Comparison of ENCODE assay signal across 14 cellular contexts in genomic region chr17:47868134-47868533, GRCh38. TPM values are rescaled to one million over a fixed set of nuclear protein-coding genes. Genes with fewer than 3 reads are reported as not detected.
DNase-seq lines count a peak whose midpoint lies in the region; FAIRE-seq and TF ChIP-seq lines count a peak whose summit lies in the region.
"Had no signal": no experiment of that assay in that cellular context is flagged by ENCODE, and none has a peak within 500 bp of the region (broad histone marks: within the 10 kb centered on the region; RNA-seq: fewer than 3 reads in every experiment).

No MANE protein-coding gene starts in this region.

- peak; percentile 36 for FAIRE-seq in bronchial epithelial cell (lab: Jason Lieb, UNC)
- FAIRE-seq: D721Med, HepG2 had no signal

- no peaks in the 10 kb centered on the region for H3K36me3 ChIP-seq in bronchial epithelial cell (ENCODE audit: control insufficient read depth, insufficient read depth, low read length)

- H3K4me3 ChIP-seq in bronchial epithelial cell (ENCODE audit: low read depth, low read length) = no peak overlapping the region

- TF ChIP-seq CTCF in bronchial epithelial cell (IDR thresholded peaks at IDR 0.05; ENCODE audit: insufficient read depth, low read length, severe bottlenecking) = no peak

- DNase-seq in DMS79 treated with DMSO at 0.1 percent for 48 hours (lab: John Stamatoyannopoulos, UW) = peak; percentile 58
- DNase-seq in HEK293T (ENCODE audit: extremely low spot score) = no peak
- DNase-seq in bronchial epithelial cell (ENCODE audit: low read depth) = no peak
- no peak for DNase-seq in 8988T
- no peak for DNase-seq in NCI-H2227 treated with DMSO at 0.1 percent for 48 hours (lab: John Stamatoyannopoulos, UW)
- no peak for DNase-seq in activated CD4-positive, alpha-beta T cell treated with anti-CD3 and anti-CD28 coated beads for 4 hours
- no peak for DNase-seq in T-helper 2 cell
- DNase-seq: CD8-positive, alpha-beta T cell; COR-L47; DMS153; GF-D8; HCEC 1CT had no signal

- POLR2A ChIA-PET in HEK293T (lab: Yijun Ruan, JAX) = no interaction called here

- peaks cover 2% of the 10 kb centered on the region for H3K27me3 ChIP-seq in bronchial epithelial cell (ENCODE audit: control insufficient read depth, insufficient read depth, low read length)

- CTCF ChIA-PET in HEK293T (lab: Yijun Ruan, JAX) = no interaction called here

TF ChIP-seq in HEK293T, 16 proteins besides CTCF, POLR2A, EP300 and RAD21:
- no peak for TF ChIP-seq CTBP1 (IDR thresholded peaks at IDR 0.05; ENCODE audit: borderline replicate concordance)
- TF ChIP-seq LEF1 (IDR thresholded peaks at IDR 0.05; ENCODE audit: borderline replicate concordance) = no peak
- TF ChIP-seq L3MBTL2 (conservative IDR thresholded peaks at IDR 0.05) = 0 out of 2 replicates have a peak, but pooled peaks have one; percentile 25
- no peak for TF ChIP-seq HDGF (IDR thresholded peaks at IDR 0.05; ENCODE audit: borderline replicate concordance)

RNA-seq across cellular contexts. Expression of gene SP6, which starts 17.2 kb away (rescaled TPM):
- 0.79 and 2.4 TPM in 2 replicates for total RNA-seq in bronchial epithelial cell

RNA-seq across cellular contexts. Expression of gene SCRN2, which starts 27.1 kb away (rescaled TPM):
- 23.7 and 28.2 TPM in 2 replicates for total RNA-seq in bronchial epithelial cell

RNA-seq across cellular contexts. Expression of gene SP2, which starts 27.9 kb away (rescaled TPM):
- 1.1 and 1.7 TPM in 2 replicates for total RNA-seq in bronchial epithelial cell

RNA-seq across cellular contexts. Expression of gene LRRC46, which starts 36.7 kb away (rescaled TPM):
- total RNA-seq in bronchial epithelial cell = not detected in 2 replicates

RNA-seq across cellular contexts. Expression of gene MRPL10, which starts 36.8 kb away (rescaled TPM):
- 9.6 and 14.0 TPM in 2 replicates for total RNA-seq in bronchial epithelial cell
